1 cellular context compared by ENCODE assay signal in genomic region chr1:228101994-228102790, GRCh38.
A peak's percentile ranks its signal among the peaks of the same experiment; 100 is the strongest.
TF ChIP-seq lines count a peak whose summit lies in the region.

No MANE protein-coding gene starts in this region.

TF ChIP-seq in endothelial cell of umbilical vein, 7 proteins besides CTCF, POLR2A, EP300 and RAD21:
- TF ChIP-seq POLR2AphosphoS5 (IDR thresholded peaks at IDR 0.05; ENCODE audit: insufficient read depth, low read depth, low read length) (peak; percentile 47), MAX (IDR thresholded peaks at IDR 0.05; ENCODE audit: insufficient read depth, insufficient read length) (no peak)
